In genomic region chr2:160490760-160491367, GRCh38 we compare ENCODE assay signal across 9 cellular contexts. TPM values are rescaled to one million over a fixed set of nuclear protein-coding genes. Genes with fewer than 3 reads are reported as not detected.
DNase-seq lines count a peak whose midpoint lies in the region; ATAC-seq and TF ChIP-seq lines count a peak whose summit lies in the region.
"Had no signal": no experiment of that assay in that cellular context is flagged by ENCODE, and none has a peak within 500 bp of the region (broad histone marks: within the 10 kb centered on the region; RNA-seq: fewer than 3 reads in every experiment).

No MANE protein-coding gene starts in this region.

- H4K20me1 ChIP-seq in smooth muscle cell (ENCODE audit: low read depth), result peaks cover 56% of the 10 kb centered on the region

- whole genome bisulfite sequencing in smooth muscle cell (ENCODE audit: low lambda C conversion rate), result 33% methylated on average over 4 of the region's 4 CpGs

- H3K9ac ChIP-seq in smooth muscle cell (ENCODE audit: low read depth), result peak overlapping the region; percentile 99

- no peaks in the 10 kb centered on the region for H3K9me3 Mint-ChIP-seq in activated CD4-positive, alpha-beta memory T cell treated with anti-CD3 and anti-CD28 coated beads, Interleukin-2, amount 10 ng/mL, durations not matched to agents 7 days and 5 days

- TF ChIP-seq CTCF in foreskin fibroblast (IDR thresholded peaks at IDR 0.05; ENCODE audit: low read depth, low read length), result no peak
- no peak for TF ChIP-seq CTCF in smooth muscle cell (IDR thresholded peaks at IDR 0.05; ENCODE audit: borderline replicate concordance, insufficient read depth, poor library complexity, severe bottlenecking)

- ATAC-seq in HG03196 (IDR thresholded peaks at IDR 0.05; ENCODE audit: unreplicated experiment), result no peak

- no peaks in the 10 kb centered on the region for H3K36me3 ChIP-seq in smooth muscle cell (ENCODE audit: low read depth)

- H3K27me3 ChIP-seq in smooth muscle cell (ENCODE audit: low read depth), result no peaks in the 10 kb centered on the region

- no peaks in the 10 kb centered on the region for H3F3A ChIP-seq in smooth muscle cell (ENCODE audit: low read depth)

- CTCF ChIA-PET in activated CD4-positive, alpha-beta memory T cell treated with anti-CD3 and anti-CD28 coated beads, Interleukin-2, amount 10 ng/mL, durations not matched to agents 7 days and 5 days (lab: Charles Lee), result interaction anchor here (0.7 to 1.6 kb wide), 4 partner anchors 19 to 168 kb away, joined by 3 to 5 read pairs (median 4); no protein-coding TSS in a partner anchor

- peaks cover 11% of the 10 kb centered on the region for H3K36me3 Mint-ChIP-seq in activated CD4-positive, alpha-beta memory T cell treated with anti-CD3 and anti-CD28 coated beads, Interleukin-2, amount 10 ng/mL, durations not matched to agents 7 days and 5 days (ENCODE audit: low read depth)

- peak overlapping the region; percentile 97 for H3K4me3 Mint-ChIP-seq in activated CD4-positive, alpha-beta memory T cell treated with anti-CD3 and anti-CD28 coated beads, Interleukin-2, amount 10 ng/mL, durations not matched to agents 7 days and 5 days

- DNase-seq in NCI-H2171 treated with DMSO at 0.1 percent for 48 hours (lab: John Stamatoyannopoulos, UW), result peak; percentile 17
- DNase-seq in NCI-H2171 (lab: John Stamatoyannopoulos, UW), result no peak
- DNase-seq in activated CD4-positive, alpha-beta memory T cell treated with anti-CD3 and anti-CD28 coated beads, Interleukin-2, amount 10 ng/mL, durations not matched to agents 7 days and 5 days, result no peak
- no peak for DNase-seq in foreskin fibroblast
- DNase-seq in smooth muscle cell (lab: John Stamatoyannopoulos, UW; ENCODE audit: unreplicated experiment), result no peak
- no peak for DNase-seq in stimulated activated naive CD4-positive, alpha-beta T cell treated with Interleukin-2 at 50 U/mL for 16 hours (lab: John Stamatoyannopoulos, UW)
- no peak for DNase-seq in ureter (ENCODE audit: low spot score)
- DNase-seq: cortex of kidney had no signal

- POLR2A ChIA-PET in activated CD4-positive, alpha-beta memory T cell treated with anti-CD3 and anti-CD28 coated beads, Interleukin-2, amount 10 ng/mL, durations not matched to agents 7 days and 5 days (lab: Charles Lee), result interaction anchor here (0.7 to 2.8 kb wide), 2 partner anchors 18 to 84 kb away, joined by 6 to 18 read pairs; no protein-coding TSS in a partner anchor

- peak overlapping the region; percentile 82 for H3K27ac Mint-ChIP-seq in activated CD4-positive, alpha-beta memory T cell treated with anti-CD3 and anti-CD28 coated beads, Interleukin-2, amount 10 ng/mL, durations not matched to agents 7 days and 5 days

- peaks cover 12% of the 10 kb centered on the region for H3K27me3 Mint-ChIP-seq in activated CD4-positive, alpha-beta memory T cell treated with anti-CD3 and anti-CD28 coated beads, Interleukin-2, amount 10 ng/mL, durations not matched to agents 7 days and 5 days

- peaks cover 78% of the 10 kb centered on the region for H3K79me2 ChIP-seq in smooth muscle cell (ENCODE audit: low read depth)

- H3K4me1 Mint-ChIP-seq in activated CD4-positive, alpha-beta memory T cell treated with anti-CD3 and anti-CD28 coated beads, Interleukin-2, amount 10 ng/mL, durations not matched to agents 7 days and 5 days, result peaks cover 56% of the 10 kb centered on the region

- H3K4me2 ChIP-seq in smooth muscle cell, result peak overlapping the region; percentile 100

- H2AFZ ChIP-seq in smooth muscle cell (ENCODE audit: low read depth), result no peak overlapping the region

- H3K27ac ChIP-seq in smooth muscle cell (ENCODE audit: low read depth), result peak overlapping the region; percentile 99

- peaks cover 12% of the 10 kb centered on the region for H3K4me1 ChIP-seq in smooth muscle cell (ENCODE audit: low read depth)

- H3K4me3 ChIP-seq in foreskin fibroblast (ENCODE audit: low read depth in 1 of 2, low read length in 2 of 2) (peak overlapping the region; percentile 72 to 96), smooth muscle cell (peak overlapping the region; percentile 99)

- H3K9me3 ChIP-seq in smooth muscle cell (replicated peaks; ENCODE audit: low read depth), result no peaks in the 10 kb centered on the region

RNA-seq across cellular contexts. Expression of gene RBMS1, which starts 2.7 kb away (rescaled TPM):
- total RNA-seq in activated CD4-positive, alpha-beta memory T cell treated with anti-CD3 and anti-CD28 coated beads, Interleukin-2, amount 10 ng/mL, durations not matched to agents 7 days and 5 days, result 10 to 100 TPM; 65.5 to 67.5 TPM
- 142 and 160 TPM in 2 replicates for total RNA-seq in smooth muscle cell
- 103 and 116 TPM in 2 replicates for polyA plus RNA-seq in smooth muscle cell
- total RNA-seq in ureter, result 137 TPM
